ENCODE assay signal across 1 cellular context in genomic region chr11:61815790-61816735, GRCh38.
A peak's percentile ranks its signal among the peaks of the same experiment; 100 is the strongest.
TF ChIP-seq lines count a peak whose summit lies in the region.

No MANE protein-coding gene starts in this region.

TF ChIP-seq in HepG2, 621 proteins besides CTCF, POLR2A, EP300 and RAD21 (continues in another document):
- TF ChIP-seq MAFK (conservative IDR thresholded peaks at IDR 0.05 in 1 of 2, IDR thresholded peaks at IDR 0.05 in 1 of 2; ENCODE audit: low read length in 2 of 2) (no peak), DNMT1 (CRISPR knock-in tag; IDR thresholded peaks at IDR 0.05) (0 out of 2 replicates have a peak, but pooled peaks have one; percentile 20), GABPB1 (CRISPR knock-in tag; IDR thresholded peaks at IDR 0.05) (no peak), NFE2 (CRISPR knock-in tag; IDR thresholded peaks at IDR 0.05) (no peak), BORCS8-MEF2B (CRISPR knock-in tag; IDR thresholded peaks at IDR 0.05) (no peak), HOXA9 (CRISPR knock-in tag; IDR thresholded peaks at IDR 0.05; ENCODE audit: borderline replicate concordance) (0 out of 2 replicates have a peak, but pooled peaks have one; percentile 46), ZBTB1 (CRISPR knock-in tag; IDR thresholded peaks at IDR 0.05; ENCODE audit: borderline replicate concordance) (no peak), KAT7 (CRISPR knock-in tag; IDR thresholded peaks at IDR 0.05; ENCODE audit: borderline replicate concordance) (peak; percentile 12; the same call in 1 of the 2 replicates), MED1 (CRISPR knock-in tag; IDR thresholded peaks at IDR 0.05) (no peak), ATRX (CRISPR knock-in tag; IDR thresholded peaks at IDR 0.05; ENCODE audit: borderline replicate concordance) (no peak), SP1 (IDR thresholded peaks at IDR 0.05) (no peak), SP1 (CRISPR knock-in tag; IDR thresholded peaks at IDR 0.05) (peak; percentile 41; the same call in 1 of the 2 replicates), PCBP1 (IDR thresholded peaks at IDR 0.05; ENCODE audit: borderline replicate concordance, low read depth, low read length) (0 out of 2 replicates have a peak, but pooled peaks have one; percentile 32), HIVEP1 (CRISPR knock-in tag; IDR thresholded peaks at IDR 0.05) (no peak), HNRNPUL1 (IDR thresholded peaks at IDR 0.05; ENCODE audit: low read depth, low read length) (no peak), ZNF768 (CRISPR knock-in tag; IDR thresholded peaks at IDR 0.05) (peak; percentile 2; the same call in 1 of the 2 replicates), TAF1 (CRISPR knock-in tag; IDR thresholded peaks at IDR 0.05) (peak; percentile 72), TP53 (CRISPR knock-in tag; conservative IDR thresholded peaks at IDR 0.05) (no peak), ZNF879 (CRISPR knock-in tag; IDR thresholded peaks at IDR 0.05) (no peak), ISX (CRISPR knock-in tag; conservative IDR thresholded peaks at IDR 0.05) (no peak), ZNF713 (CRISPR knock-in tag; IDR thresholded peaks at IDR 0.05) (no peak), TARDBP (CRISPR knock-in tag; IDR thresholded peaks at IDR 0.05) (peak; percentile 5; the same call in 1 of the 2 replicates), U2AF2 (IDR thresholded peaks at IDR 0.05; ENCODE audit: low read depth, low read length) (no peak; the same call in 1 of the 2 replicates), DPF2 (CRISPR knock-in tag; IDR thresholded peaks at IDR 0.05; ENCODE audit: borderline replicate concordance, low read depth) (no peak), YY1 (IDR thresholded peaks at IDR 0.05; ENCODE audit: insufficient read depth, insufficient replicate concordance, low read depth, low read length) (no peak), ZNF276 (CRISPR knock-in tag; IDR thresholded peaks at IDR 0.05; ENCODE audit: low read depth) (no peak), SIX4 (CRISPR knock-in tag; IDR thresholded peaks at IDR 0.05) (no peak), ZNF510 (CRISPR knock-in tag; IDR thresholded peaks at IDR 0.05; ENCODE audit: low read depth) (0 out of 2 replicates have a peak, but pooled peaks have one; percentile 21), ZFP37 (CRISPR knock-in tag; IDR thresholded peaks at IDR 0.05; ENCODE audit: borderline replicate concordance) (0 out of 2 replicates have a peak, but pooled peaks have one; percentile 27), NFKB2 (CRISPR knock-in tag; IDR thresholded peaks at IDR 0.05; ENCODE audit: borderline replicate concordance) (0 out of 2 replicates have a peak, but pooled peaks have one; percentile 18), JUN (CRISPR knock-in tag; IDR thresholded peaks at IDR 0.05) (no peak), ZNF678 (CRISPR knock-in tag; IDR thresholded peaks at IDR 0.05) (peak; percentile 72), NFE2L2 (IDR thresholded peaks at IDR 0.05; ENCODE audit: low read length) (no peak), ZNF318 (CRISPR knock-in tag; IDR thresholded peaks at IDR 0.05) (no peak), ZNF30 (CRISPR knock-in tag; IDR thresholded peaks at IDR 0.05) (peak; percentile 92; the same call in 1 of the 2 replicates), ATF3 (CRISPR knock-in tag; IDR thresholded peaks at IDR 0.05) (0 out of 2 replicates have a peak, but pooled peaks have one; percentile 9), NFYC (CRISPR knock-in tag; IDR thresholded peaks at IDR 0.05) (no peak), RFX5 (IDR thresholded peaks at IDR 0.05; ENCODE audit: low read depth, low read length) (no peak), ELK4 (CRISPR knock-in tag; IDR thresholded peaks at IDR 0.05; ENCODE audit: borderline replicate concordance) (no peak), REXO4 (CRISPR knock-in tag; IDR thresholded peaks at IDR 0.05; ENCODE audit: borderline replicate concordance) (no peak), ZBTB8A (CRISPR knock-in tag; IDR thresholded peaks at IDR 0.05; ENCODE audit: borderline replicate concordance, low read depth) (peak; percentile 84), CREBL2 (CRISPR knock-in tag; IDR thresholded peaks at IDR 0.05; ENCODE audit: borderline replicate concordance) (no peak), ZC3H13 (CRISPR knock-in tag; IDR thresholded peaks at IDR 0.05) (0 out of 2 replicates have a peak, but pooled peaks have one; percentile 15), HNRNPK (IDR thresholded peaks at IDR 0.05; ENCODE audit: low read depth, low read length, poor library complexity, severe bottlenecking) (no peak), ZNF558 (CRISPR knock-in tag; IDR thresholded peaks at IDR 0.05; ENCODE audit: borderline replicate concordance) (0 out of 2 replicates have a peak, but pooled peaks have one; percentile 68), ZFP90 (CRISPR knock-in tag; IDR thresholded peaks at IDR 0.05; ENCODE audit: borderline replicate concordance) (0 out of 2 replicates have a peak, but pooled peaks have one; percentile 1), SNAPC4 (CRISPR knock-in tag; IDR thresholded peaks at IDR 0.05) (no peak; the same call in 1 of the 2 replicates), ZNF660 (CRISPR knock-in tag; IDR thresholded peaks at IDR 0.05; ENCODE audit: borderline replicate concordance, low read depth) (0 out of 2 replicates have a peak, but pooled peaks have one; percentile 36), ELF4 (CRISPR knock-in tag; IDR thresholded peaks at IDR 0.05; ENCODE audit: borderline replicate concordance) (peak; percentile 7; the same call in 1 of the 2 replicates), ZNF883 (CRISPR knock-in tag; IDR thresholded peaks at IDR 0.05; ENCODE audit: not compliant biosample characterization) (peak; percentile 76), SATB2 (CRISPR knock-in tag; IDR thresholded peaks at IDR 0.05) (no peak), WIZ (CRISPR knock-in tag; IDR thresholded peaks at IDR 0.05) (no peak), ZNF563 (CRISPR knock-in tag; IDR thresholded peaks at IDR 0.05) (no peak; the same call in 1 of the 2 replicates), FOXC1 (CRISPR knock-in tag; IDR thresholded peaks at IDR 0.05; ENCODE audit: borderline replicate concordance) (0 out of 2 replicates have a peak, but pooled peaks have one; percentile 51), KLF16 (CRISPR knock-in tag; IDR thresholded peaks at IDR 0.05) (peak in 1 of 2 experiments; percentile 10; a peak in 1 of 4 replicates), ZNF34 (CRISPR knock-in tag; IDR thresholded peaks at IDR 0.05; ENCODE audit: borderline replicate concordance) (no peak)
